In the genomic region with DNA sequence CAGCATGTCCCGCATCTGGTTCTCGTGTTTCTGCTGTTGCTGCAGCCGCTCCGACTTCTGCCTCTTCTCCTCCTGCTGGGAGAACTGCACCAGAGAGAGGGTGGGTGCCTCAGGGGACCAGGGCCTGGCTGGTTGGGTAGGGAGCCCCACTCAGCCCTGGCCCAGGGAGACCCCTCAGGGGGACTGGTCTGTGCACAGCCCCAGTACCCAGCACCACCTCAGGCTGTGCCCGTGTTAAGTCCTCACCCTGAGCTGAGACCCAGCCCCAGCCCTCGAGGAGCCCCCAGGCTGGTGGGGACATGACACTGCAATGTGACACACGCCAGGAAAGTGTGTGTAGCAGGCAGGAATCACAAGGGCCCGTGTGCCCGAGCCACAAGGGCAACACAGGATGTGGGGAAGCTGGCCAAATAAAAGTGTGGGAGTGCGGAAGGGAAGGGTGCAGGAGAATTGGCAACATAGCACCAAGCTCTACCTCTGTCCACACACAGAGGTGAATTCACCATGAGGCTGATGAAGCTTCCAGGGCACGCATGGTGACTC, we compare ENCODE assay signal across 28 cellular contexts.
"Had no signal": no experiment of that assay in that cellular context is flagged by ENCODE, and none has a peak within 500 bp of the region (broad histone marks: within the 10 kb centered on the region; RNA-seq: fewer than 3 reads in every experiment).

No MANE protein-coding gene starts in this region.

- H3K9me3 Mint-ChIP-seq: activated B cell treated with CpG ODN at 0.5 μM for 24 hours; activated CD4-positive, alpha-beta T cell treated with anti-CD3 and anti-CD28 coated beads, Interleukin-2, amount 10 ng/mL, durations not matched to agents 24 days and 14 days; activated naive CD4-positive, alpha-beta T cell treated with anti-CD3 and anti-CD28 coated beads, Interleukin-2, amount 50 U/mL, for 72 hours; activated naive CD8-positive, alpha-beta T cell treated with anti-CD3 and anti-CD28 coated beads, Interleukin-2, amount 50 U/mL, for 24 hours; T-cell had no signal

- DNase-seq: activated B cell treated with CpG ODN at 0.5 μM for 24 hours; activated CD4-positive, alpha-beta T cell treated with anti-CD3 and anti-CD28 coated beads for 1 hour; activated CD4-positive, alpha-beta T cell treated with anti-CD3 and anti-CD28 coated beads, Interleukin-2, amount 10 ng/mL, durations not matched to agents 24 days and 14 days; activated CD4-positive, alpha-beta T cell treated with anti-CD3 and anti-CD28 coated beads, Interleukin-2, amount 50 U/mL, for 48 hours; activated naive CD8-positive, alpha-beta T cell treated with anti-CD3 and anti-CD28 coated beads, Interleukin-2, amount 50 U/mL, for 24 hours; activated T-cell treated with anti-CD3 and anti-CD28 coated beads for 4 hours; amniotic stem cell; body of pancreas; NCI-H1092; NCI-H1417 treated with DMSO at 0.1 percent for 48 hours; NCI-H1694; NCI-H2029; NCI-H2107; NCI-H345; NCI-H510A; NCI-H526 treated with DMSO at 0.1 percent for 48 hours; NK-92 treated with Interleukin-12 subunit alpha and Interleukin-12 subunit beta, amount 100 ng/mL, for 24 hours; OCI-M1; RPMI8226; T-cell; T-helper 2 cell; T1000 had no signal

- H3K4me2 ChIP-seq: KMS-11 had no signal

- H3K9me3 ChIP-seq: ascending aorta, body of pancreas had no signal

- H3K27ac Mint-ChIP-seq: activated B cell treated with CpG ODN at 0.5 μM for 24 hours had no signal

- H3K4me3 Mint-ChIP-seq: activated B cell treated with CpG ODN at 0.5 μM for 24 hours; activated CD4-positive, alpha-beta T cell treated with anti-CD3 and anti-CD28 coated beads, Interleukin-2, amount 10 ng/mL, durations not matched to agents 24 days and 14 days; activated naive CD8-positive, alpha-beta T cell treated with anti-CD3 and anti-CD28 coated beads, Interleukin-2, amount 50 U/mL, for 24 hours; T-cell had no signal

- H3K9ac ChIP-seq: KMS-11 had no signal

- H3K27me3 Mint-ChIP-seq: activated B cell treated with CpG ODN at 0.5 μM for 24 hours; activated CD4-positive, alpha-beta T cell treated with anti-CD3 and anti-CD28 coated beads, Interleukin-2, amount 10 ng/mL, durations not matched to agents 24 days and 14 days; activated naive CD8-positive, alpha-beta T cell treated with anti-CD3 and anti-CD28 coated beads, Interleukin-2, amount 50 U/mL, for 24 hours; T-cell had no signal

- ATAC-seq: activated naive CD4-positive, alpha-beta T cell treated with anti-CD3 and anti-CD28 coated beads, Interleukin-2, amount 50 U/mL, for 72 hours; activated naive CD8-positive, alpha-beta T cell treated with anti-CD3 and anti-CD28 coated beads, Interleukin-2, amount 50 U/mL, for 24 hours; body of pancreas; Panc1; Right ventricle myocardium inferior; T-cell had no signal

- H3K27me3 ChIP-seq: ascending aorta, body of pancreas had no signal

- H3K27ac ChIP-seq: ascending aorta, body of pancreas, KMS-11, SK-N-MC had no signal

- H3K4me3 ChIP-seq: ascending aorta, body of pancreas, SK-N-MC had no signal

- H3K4me1 Mint-ChIP-seq: activated B cell treated with CpG ODN at 0.5 μM for 24 hours had no signal

- H3K4me1 ChIP-seq: body of pancreas had no signal
